Comparison of ENCODE assay signal across 14 cellular contexts in the genomic region with DNA sequence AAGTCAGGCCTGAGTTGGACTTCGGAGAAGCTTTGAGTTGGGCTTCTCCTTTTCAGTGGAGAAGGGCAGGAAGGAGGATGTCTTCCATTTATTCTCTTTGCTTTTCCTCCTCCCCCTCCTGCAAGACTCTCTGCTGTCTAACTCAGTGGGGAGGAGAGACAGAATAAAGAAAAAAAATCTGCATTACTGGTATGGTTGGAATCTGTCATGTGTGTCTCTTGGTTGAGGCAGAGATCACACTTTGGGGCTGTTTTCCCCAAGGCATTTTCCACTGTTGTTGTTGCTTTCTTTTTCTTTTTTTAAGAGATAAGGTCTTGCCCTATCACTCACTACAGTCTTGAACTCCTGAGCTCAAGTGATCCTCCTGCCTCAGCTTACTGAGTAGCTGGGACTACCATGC. TPM values are rescaled to one million over a fixed set of nuclear protein-coding genes. Genes with fewer than 3 reads are reported as not detected.
DNase-seq lines count a peak whose midpoint lies in the region; ATAC-seq, FAIRE-seq and TF ChIP-seq lines count a peak whose summit lies in the region.
"Had no signal": no experiment of that assay in that cellular context is flagged by ENCODE, and none has a peak within 500 bp of the region (broad histone marks: within the 10 kb centered on the region; RNA-seq: fewer than 3 reads in every experiment).

No MANE protein-coding gene starts in this region.

- peaks cover 29% of the 10 kb centered on the region for H3K4me1 Mint-ChIP-seq in activated T-cell treated with anti-CD3 and anti-CD28 coated beads, Interleukin-2, amount 50 U/mL, for 24 hours (ENCODE audit: low read depth)
- H3K4me1 Mint-ChIP-seq in stimulated activated memory B cell treated with anti-CD40 and anti-IgM and Interleukin-4, amounts not matched to agents 10 μg/mL and 1 μg/mL and 100 μg/mL, for 72 hours, result peaks cover 36% of the 10 kb centered on the region

- H3K4me3 ChIP-seq in HUES64 (ENCODE audit: low read length) (no peak overlapping the region), GM12878 (no peak overlapping the region)

- in situ Hi-C loops in GM12878 (cut with MboI), result no loop called here

- peaks cover 11% of the 10 kb centered on the region for H3K9me3 Mint-ChIP-seq in activated T-cell treated with anti-CD3 and anti-CD28 coated beads, Interleukin-2, amount 50 U/mL, for 24 hours
- H3K9me3 Mint-ChIP-seq in stimulated activated memory B cell treated with anti-CD40 and anti-IgM and Interleukin-4, amounts not matched to agents 10 μg/mL and 1 μg/mL and 100 μg/mL, for 72 hours, result no peaks in the 10 kb centered on the region
- H3K9me3 Mint-ChIP-seq: activated T-cell treated with anti-CD3 and anti-CD28 coated beads, Interleukin-2, amount 50 U/mL, for 4 hours had no signal

- TF ChIP-seq CTCF in GM12878 (IDR thresholded peaks at IDR 0.05 in 2 of 3, conservative IDR thresholded peaks at IDR 0.05 in 1 of 3; ENCODE audit: control insufficient read depth in 2 of 3, extremely low read depth in 1 of 3, insufficient read depth in 1 of 3, low read depth in 3 of 3, low read length in 3 of 3) (no peak), D721Med (IDR thresholded peaks at IDR 0.05; ENCODE audit: insufficient read depth, missing control alignments) (no peak)

- TF ChIP-seq EP300 in GM12878 (IDR thresholded peaks at IDR 0.05; ENCODE audit: borderline replicate concordance in 1 of 2, control insufficient read depth in 1 of 2, low read depth in 2 of 2, low read length in 2 of 2), result no peak

- peak overlapping the region; percentile 4 for H3K4me3 Mint-ChIP-seq in activated T-cell treated with anti-CD3 and anti-CD28 coated beads, Interleukin-2, amount 50 U/mL, for 24 hours
- no peak overlapping the region for H3K4me3 Mint-ChIP-seq in stimulated activated memory B cell treated with anti-CD40 and anti-IgM and Interleukin-4, amounts not matched to agents 10 μg/mL and 1 μg/mL and 100 μg/mL, for 72 hours
- H3K4me3 Mint-ChIP-seq: nephron had no signal

- FAIRE-seq in GM12878 (lab: Jason Lieb, UNC), result no peak
- no peak for FAIRE-seq in RCC 7860 (lab: Jason Lieb, UNC)
- FAIRE-seq in D721Med (lab: Jason Lieb, UNC), result no peak
- FAIRE-seq: GM19239 had no signal

- H3K9ac ChIP-seq in HUES64 (ENCODE audit: low read depth, low read length) (peak overlapping the region; percentile 31; the same call in 1 of the 2 replicates), GM12878 (ENCODE audit: control insufficient read depth, insufficient read depth, low read length) (no peak overlapping the region)

- WGBS in HUES64, result 80% methylated on average over 1 of the region's 1 CpG
- 90% methylated on average over 1 of the region's 1 CpG for WGBS in GM12878 (ENCODE audit: insufficient coverage, insufficient replicate concordance, low lambda C conversion rate, missing lambda C conversion rate)

- TF ChIP-seq RAD21 in GM12878 (IDR thresholded peaks at IDR 0.05; ENCODE audit: insufficient read depth, low read depth, low read length), result no peak

- intact Hi-C loops in GM12878 (cut with micrococcal nuclease; ENCODE audit: unreplicated experiment), result loop anchor here (1.0 kb wide), 1 partner anchor 12 kb away; no protein-coding TSS in a partner anchor

- H3K36me3 ChIP-seq in HUES64 (ENCODE audit: insufficient read depth, low read length), result no peaks in the 10 kb centered on the region
- H3K36me3 ChIP-seq in GM12878 (ENCODE audit: control insufficient read depth in 2 of 2, insufficient read depth in 2 of 2, low read length in 1 of 2), result no peaks in the 10 kb centered on the region

- BruUV-seq in GM12878 (replicated peaks; lab: Mats Ljungman, UMichigan), result no TSS peak

- no peaks in the 10 kb centered on the region for H3K79me2 ChIP-seq in GM12878 (ENCODE audit: control insufficient read depth, insufficient read depth, low read length)

- CTCF ChIA-PET in GM12878 (lab: Yijun Ruan, JAX), result interaction anchor here (1.0 to 2.1 kb wide), 6 partner anchors 9 to 163 kb away, joined by 3 to 13 read pairs (median 4); no protein-coding TSS in a partner anchor

- H3K9me3 ChIP-seq in HUES64 (ENCODE audit: insufficient read depth, low read depth, low read length) (peaks cover 4% of the 10 kb centered on the region; the same call in 1 of the 2 replicates), GM12878 (replicated peaks; ENCODE audit: control insufficient read depth, insufficient read depth, low read length) (peaks cover 3% of the 10 kb centered on the region; the same call in 2 of the 3 replicates)
- H3K9me3 ChIP-seq: Caco-2 had no signal

- H3K27me3 ChIP-seq in HUES64 (ENCODE audit: insufficient read depth, low read length) (no peaks in the 10 kb centered on the region), GM12878 (replicated peaks in 1 of 2; ENCODE audit: control insufficient read depth in 2 of 2, insufficient read depth in 2 of 2, low read length in 1 of 2) (no peaks in the 10 kb centered on the region)

- POLR2A ChIA-PET in GM12878 (lab: Charles Lee), result interaction anchor here (1.1 to 1.8 kb wide), 5 partner anchors 10 to 207 kb away, joined by 3 to 16 read pairs (median 6); partner anchors contain the start of gene DEGS1

- no peaks in the 10 kb centered on the region for H4K20me1 ChIP-seq in GM12878 (ENCODE audit: control insufficient read depth, insufficient read depth)

- H3K27me3 Mint-ChIP-seq in activated T-cell treated with anti-CD3 and anti-CD28 coated beads, Interleukin-2, amount 50 U/mL, for 24 hours, result no peaks in the 10 kb centered on the region
- no peaks in the 10 kb centered on the region for H3K27me3 Mint-ChIP-seq in stimulated activated memory B cell treated with anti-CD40 and anti-IgM and Interleukin-4, amounts not matched to agents 10 μg/mL and 1 μg/mL and 100 μg/mL, for 72 hours

- H2AFZ ChIP-seq in GM12878 (ENCODE audit: control insufficient read depth, low read depth, low read length), result no peak overlapping the region

- RAD21 ChIA-PET in GM12878 (lab: Charles Lee; ENCODE audit: unreplicated experiment), result interaction anchor here (1.2 to 1.9 kb wide), 2 partner anchors 12 to 23 kb away, joined by 5 to 8 read pairs; partner anchors contain the start of gene DEGS1

- no peak overlapping the region for H3K27ac Mint-ChIP-seq in activated T-cell treated with anti-CD3 and anti-CD28 coated beads, Interleukin-2, amount 50 U/mL, for 24 hours
- peak overlapping the region; percentile 21 for H3K27ac Mint-ChIP-seq in stimulated activated memory B cell treated with anti-CD40 and anti-IgM and Interleukin-4, amounts not matched to agents 10 μg/mL and 1 μg/mL and 100 μg/mL, for 72 hours
- H3K27ac Mint-ChIP-seq: nephron had no signal

- no peak for TF ChIP-seq POLR2A in GM12878 (IDR thresholded peaks at IDR 0.05; ENCODE audit: low read depth, low read length)

- SMC1A ChIA-PET in GM12878 (lab: Charles Lee; ENCODE audit: uncharacterized antibody, unreplicated experiment), result interaction anchor here (1.1 to 2.6 kb wide), 4 partner anchors 9 to 36 kb away, joined by 5 to 14 read pairs (median 11); partner anchors contain the start of gene DEGS1

- peak overlapping the region; percentile 24 for H3K4me2 ChIP-seq in GM12878 (ENCODE audit: control insufficient read depth, insufficient read depth)

- H3K27ac ChIP-seq in HUES64 (ENCODE audit: low read depth, low read length) (no peak overlapping the region; the same call in 1 of the 2 replicates), GM12878 (ENCODE audit: control insufficient read depth, insufficient read depth) (no peak overlapping the region)

- H3K36me3 Mint-ChIP-seq in activated T-cell treated with anti-CD3 and anti-CD28 coated beads, Interleukin-2, amount 50 U/mL, for 24 hours (ENCODE audit: low read depth), result peaks cover 4% of the 10 kb centered on the region
- peaks cover 10% of the 10 kb centered on the region for H3K36me3 Mint-ChIP-seq in stimulated activated memory B cell treated with anti-CD40 and anti-IgM and Interleukin-4, amounts not matched to agents 10 μg/mL and 1 μg/mL and 100 μg/mL, for 72 hours

- no peak for ATAC-seq in GM12878
- ATAC-seq in stimulated activated memory B cell treated with anti-CD40 and anti-IgM and Interleukin-4, amounts not matched to agents 10 μg/mL and 1 μg/mL and 100 μg/mL, for 72 hours, result no peak

- no peak for DNase-seq in activated T-cell treated with anti-CD3 and anti-CD28 coated beads, Interleukin-2, amount 50 U/mL, for 24 hours
- DNase-seq in activated T-cell treated with anti-CD3 and anti-CD28 coated beads for 4 hours (no peak), GM12878 (ENCODE audit: low read depth, low spot score) (no peak), RCC 7860 (ENCODE audit: low spot score) (no peak), D721Med (ENCODE audit: insufficient read length, low spot score) (no peak), OCI-M1 (lab: John Stamatoyannopoulos, UW) (no peak)
- DNase-seq: activated T-cell treated with anti-CD3 and anti-CD28 coated beads, Interleukin-2, amount 50 U/mL, for 4 hours; NCI-H1694 treated with DMSO at 0.1 percent for 48 hours; NCI-H510A treated with DMSO at 0.1 percent for 48 hours had no signal

- H3K4me1 ChIP-seq in HUES64 (ENCODE audit: insufficient read depth, low read length) (peaks cover 13% of the 10 kb centered on the region; the same call in 1 of the 2 replicates), GM12878 (ENCODE audit: control insufficient read depth, insufficient read depth, low read length) (peaks cover 13% of the 10 kb centered on the region)
- H3K4me1 ChIP-seq: Caco-2 had no signal

RNA-seq across cellular contexts. Expression of gene DEGS1, which starts 13.2 kb away (rescaled TPM):
- polyA plus RNA-seq in HUES64 (2013, experiment 1 of 2), result 43.6 TPM
- 44.3 TPM for polyA plus RNA-seq in HUES64 (2013, experiment 2 of 2)
- 99.6 and 106 TPM in 2 replicates for total RNA-seq in GM12878 (2013; cell fraction: nucleolus; rRNA removed)
- total RNA-seq in GM12878 (2014; rRNA removed) (43.8 and 55.4 TPM in 2 replicates), GM12878 (2014; rRNA removed; fragmentation: Illumina TruSeq; extraction: Trizol) (39.8 and 41.4 TPM in 2 replicates), GM12878 (2021) (35.1 and 37.0 TPM in 2 replicates)
- polyA plus RNA-seq in GM12878 (2011; ENCODE audit: low read depth), result 22.4 TPM
- polyA plus RNA-seq in GM12878 (2011; rRNA removed) (133 and 183 TPM in 2 replicates), GM12878 (2014; fragmentation: Illumina TruSeq; extraction: Trizol) (57.8 and 71.8 TPM in 2 replicates), GM12878 (2014; fragmentation: Nextera tagmentation; extraction: Ambion mirVana) (10 to 100 TPM; 16.5 to 26.7 TPM), GM12878 (2014; rRNA removed) (39.6 and 48.1 TPM in 2 replicates), GM12878 (2016; fragmentation: Nextera tagmentation; extraction: Ambion mirVana) (10 to 100 TPM; 81.4 to 85.9 TPM)
- 48.6 and 87.1 TPM in 2 replicates for polyA plus RNA-seq in GM12878 (2011; cell fraction: cytosol; rRNA removed)
- polyA plus RNA-seq in GM12878 (2011; cell fraction: nucleus; rRNA removed), result 34.0 and 57.9 TPM in 2 replicates
- polyA plus RNA-seq in GM12878 (2012), result 26.6 and 28.4 TPM in 2 replicates
- polyA minus RNA-seq in GM12878 (2011; rRNA and poly(A)+ RNA removed), result 46.3 and 48.6 TPM in 2 replicates
- 18.7 and 28.2 TPM in 2 replicates for polyA minus RNA-seq in GM12878 (2011; cell fraction: cytosol; rRNA and poly(A)+ RNA removed)
- 13.2 and 23.2 TPM in 2 replicates for polyA minus RNA-seq in GM12878 (2011; cell fraction: nucleus; rRNA and poly(A)+ RNA removed)

RNA-seq across cellular contexts. Expression of gene FBXO28, which starts 56.0 kb away (rescaled TPM):
- polyA plus RNA-seq in HUES64 (2013, experiment 1 of 2), result 32.5 TPM
- 29.9 TPM for polyA plus RNA-seq in HUES64 (2013, experiment 2 of 2)
- 62.1 and 71.4 TPM in 2 replicates for total RNA-seq in GM12878 (2013; cell fraction: nucleolus; rRNA removed)
- total RNA-seq in GM12878 (2014; rRNA removed) (15.5 and 20.6 TPM in 2 replicates), GM12878 (2014; rRNA removed; fragmentation: Illumina TruSeq; extraction: Trizol) (17.7 and 18.1 TPM in 2 replicates), GM12878 (2021) (20.5 and 23.2 TPM in 2 replicates)
- polyA plus RNA-seq in GM12878 (2011; ENCODE audit: low read depth), result 5.1 TPM
- polyA plus RNA-seq in GM12878 (2011; rRNA removed) (18.7 and 31.3 TPM in 2 replicates), GM12878 (2014; fragmentation: Illumina TruSeq; extraction: Trizol) (14.1 and 16.3 TPM in 2 replicates), GM12878 (2014; fragmentation: Nextera tagmentation; extraction: Ambion mirVana) (1 to 10 TPM; 4.3 to 4.5 TPM), GM12878 (2014; rRNA removed) (13.3 and 15.4 TPM in 2 replicates), GM12878 (2016; fragmentation: Nextera tagmentation; extraction: Ambion mirVana) (10 to 100 TPM; 18.7 to 21.5 TPM)
- polyA plus RNA-seq in GM12878 (2011; cell fraction: cytosol; rRNA removed), result 8.7 and 10.0 TPM in 2 replicates
- polyA plus RNA-seq in GM12878 (2011; cell fraction: nucleus; rRNA removed), result 9.9 and 10.9 TPM in 2 replicates
- 9.2 and 11.0 TPM in 2 replicates for polyA plus RNA-seq in GM12878 (2012)
- polyA minus RNA-seq in GM12878 (2011; rRNA and poly(A)+ RNA removed), result 14.9 and 21.6 TPM in 2 replicates
- 5.1 and 8.5 TPM in 2 replicates for polyA minus RNA-seq in GM12878 (2011; cell fraction: cytosol; rRNA and poly(A)+ RNA removed)
- 11.0 and 21.4 TPM in 2 replicates for polyA minus RNA-seq in GM12878 (2011; cell fraction: nucleus; rRNA and poly(A)+ RNA removed)
